Comparison of ENCODE assay signal across 24 cellular contexts in genomic region chr10:70856454-70856853, GRCh38. TPM values are rescaled to one million over a fixed set of nuclear protein-coding genes. Genes with fewer than 3 reads are reported as not detected.
DNase-seq lines count a peak whose midpoint lies in the region; ATAC-seq and TF ChIP-seq lines count a peak whose summit lies in the region.
"Had no signal": no experiment of that assay in that cellular context is flagged by ENCODE, and none has a peak within 500 bp of the region (broad histone marks: within the 10 kb centered on the region; RNA-seq: fewer than 3 reads in every experiment).

No MANE protein-coding gene starts in this region.

- H3K36me3 Mint-ChIP-seq in activated CD4-positive, alpha-beta T cell treated with anti-CD3 and anti-CD28 coated beads for 36 hours (ENCODE audit: low read depth), result peaks cover 49% of the 10 kb centered on the region
- peaks cover 100% of the 10 kb centered on the region for H3K36me3 Mint-ChIP-seq in stimulated activated effector memory CD8-positive, alpha-beta T cell treated with anti-CD3 and anti-CD28 coated beads, Interleukin-12 subunit alpha, Interleukin-12 subunit beta, amount 100 ng/mL, for 72 hours

- H3K27ac Mint-ChIP-seq in activated CD4-positive, alpha-beta T cell treated with anti-CD3 and anti-CD28 coated beads for 36 hours, result peak overlapping the region; percentile 39
- H3K27ac Mint-ChIP-seq in stimulated activated effector memory CD8-positive, alpha-beta T cell treated with anti-CD3 and anti-CD28 coated beads, Interleukin-12 subunit alpha, Interleukin-12 subunit beta, amount 100 ng/mL, for 72 hours, result peak overlapping the region; percentile 44
- H3K27ac Mint-ChIP-seq: stimulated activated memory B cell treated with anti-CD40 and anti-IgM and Interleukin-4, amounts not matched to agents 10 μg/mL and 1 μg/mL and 100 μg/mL, for 72 hours had no signal

- CTCF ChIA-PET in activated CD4-positive, alpha-beta T cell treated with anti-CD3 and anti-CD28 coated beads for 36 hours (lab: Charles Lee), result interaction anchor here (0.7 to 2.0 kb wide), 2 partner anchors 11 to 23 kb away, joined by 3 to 7 read pairs; no protein-coding TSS in a partner anchor

- no peaks in the 10 kb centered on the region for H3K27me3 ChIP-seq in gastroesophageal sphincter
- H3K27me3 ChIP-seq: BLaER1, suprapubic skin had no signal

- no peaks in the 10 kb centered on the region for H3K9me3 Mint-ChIP-seq in activated CD4-positive, alpha-beta T cell treated with anti-CD3 and anti-CD28 coated beads for 36 hours (ENCODE audit: low read depth)
- H3K9me3 Mint-ChIP-seq in stimulated activated effector memory CD8-positive, alpha-beta T cell treated with anti-CD3 and anti-CD28 coated beads, Interleukin-12 subunit alpha, Interleukin-12 subunit beta, amount 100 ng/mL, for 72 hours, result no peaks in the 10 kb centered on the region
- H3K9me3 Mint-ChIP-seq: stimulated activated memory B cell treated with anti-CD40 and anti-IgM and Interleukin-4, amounts not matched to agents 10 μg/mL and 1 μg/mL and 100 μg/mL, for 72 hours had no signal

- intact Hi-C loops in activated CD4-positive, alpha-beta T cell treated with anti-CD3 and anti-CD28 coated beads for 36 hours (cut with DNase I, micrococcal nuclease), result no loop called here

- POLR2A ChIA-PET in activated CD4-positive, alpha-beta T cell treated with anti-CD3 and anti-CD28 coated beads for 36 hours (lab: Charles Lee), result no interaction called here

- WGBS in gastroesophageal sphincter (ENCODE audit: low coverage in 1 of 2), 2 donors, result 50 to 63% methylated on average over 1 to 2 of the region's 2 CpGs

- no peak overlapping the region for H3K4me3 Mint-ChIP-seq in activated CD4-positive, alpha-beta T cell treated with anti-CD3 and anti-CD28 coated beads for 36 hours
- H3K4me3 Mint-ChIP-seq in stimulated activated effector memory CD8-positive, alpha-beta T cell treated with anti-CD3 and anti-CD28 coated beads, Interleukin-12 subunit alpha, Interleukin-12 subunit beta, amount 100 ng/mL, for 72 hours, result no peak overlapping the region
- H3K4me3 Mint-ChIP-seq: stimulated activated memory B cell treated with anti-CD40 and anti-IgM and Interleukin-4, amounts not matched to agents 10 μg/mL and 1 μg/mL and 100 μg/mL, for 72 hours had no signal

- ATAC-seq in activated CD4-positive, alpha-beta T cell treated with anti-CD3 and anti-CD28 coated beads for 36 hours, result no peak
- ATAC-seq in stimulated activated effector memory CD8-positive, alpha-beta T cell treated with anti-CD3 and anti-CD28 coated beads, Interleukin-12 subunit alpha, Interleukin-12 subunit beta, amount 100 ng/mL, for 72 hours, result no peak
- no peak for ATAC-seq in gastroesophageal sphincter
- ATAC-seq: K562; left colon; Right ventricle myocardium inferior; stimulated activated memory B cell treated with anti-CD40 and anti-IgM and Interleukin-4, amounts not matched to agents 10 μg/mL and 1 μg/mL and 100 μg/mL, for 72 hours had no signal

- DNase-seq in activated CD4-positive, alpha-beta T cell treated with anti-CD3 and anti-CD28 coated beads for 36 hours, result no peak
- no peak for DNase-seq in activated CD4-positive, alpha-beta T cell treated with anti-CD3 and anti-CD28 coated beads for 48 hours
- DNase-seq in GM20000 (ENCODE audit: low spot score) (peak; percentile 27), choroid plexus epithelial cell (ENCODE audit: low read depth) (peak; percentile 48), NCI-H1092 treated with DMSO at 0.1 percent for 48 hours (lab: John Stamatoyannopoulos, UW) (no peak), epidermal melanocyte (ENCODE audit: insufficient read length, low spot score) (no peak)
- DNase-seq in stimulated activated effector memory CD8-positive, alpha-beta T cell treated with anti-CD3 and anti-CD28 coated beads, Interleukin-12 subunit alpha, Interleukin-12 subunit beta, amount 100 ng/mL, for 72 hours (ENCODE audit: low spot score in 2 of 2), result no peak
- DNase-seq: activated effector memory CD4-positive, alpha-beta T cell treated with Interleukin-2 at 50 U/mL for 16 hours; Caco-2; EL; GOT3; left colon; mesendoderm; NCI-H1694; NCI-H2227 treated with DMSO at 0.1 percent for 48 hours; NCI-H748 treated with DMSO at 0.1 percent for 48 hours; small intestine; stimulated activated CD4-positive, alpha-beta T cell treated with anti-CD3 and anti-CD28 coated beads, Interleukin-2, amount 100 ng/mL, for 24 hours had no signal

- H3K9me3 ChIP-seq in gastroesophageal sphincter, result no peaks in the 10 kb centered on the region
- H3K9me3 ChIP-seq: Caco-2, suprapubic skin had no signal

- no peak overlapping the region for H3K27ac ChIP-seq in gastroesophageal sphincter
- H3K27ac ChIP-seq: BLaER1, suprapubic skin had no signal

- H3K4me1 ChIP-seq in gastroesophageal sphincter, result no peaks in the 10 kb centered on the region
- H3K4me1 ChIP-seq: BLaER1 had no signal

- H3K4me1 Mint-ChIP-seq in activated CD4-positive, alpha-beta T cell treated with anti-CD3 and anti-CD28 coated beads for 36 hours, result peaks cover 7% of the 10 kb centered on the region
- H3K4me1 Mint-ChIP-seq in stimulated activated effector memory CD8-positive, alpha-beta T cell treated with anti-CD3 and anti-CD28 coated beads, Interleukin-12 subunit alpha, Interleukin-12 subunit beta, amount 100 ng/mL, for 72 hours, result peaks cover 16% of the 10 kb centered on the region
- H3K4me1 Mint-ChIP-seq: stimulated activated memory B cell treated with anti-CD40 and anti-IgM and Interleukin-4, amounts not matched to agents 10 μg/mL and 1 μg/mL and 100 μg/mL, for 72 hours had no signal

- TF ChIP-seq POLR2A in gastroesophageal sphincter (IDR thresholded peaks at IDR 0.05), result no peak

- no peaks in the 10 kb centered on the region for H3K27me3 Mint-ChIP-seq in activated CD4-positive, alpha-beta T cell treated with anti-CD3 and anti-CD28 coated beads for 36 hours
- H3K27me3 Mint-ChIP-seq: stimulated activated memory B cell treated with anti-CD40 and anti-IgM and Interleukin-4, amounts not matched to agents 10 μg/mL and 1 μg/mL and 100 μg/mL, for 72 hours had no signal

- TF ChIP-seq EP300 in gastroesophageal sphincter (IDR thresholded peaks at IDR 0.05), result no peak

- peaks cover 0 to 100% of the 10 kb centered on the region in 2 donors for H3K36me3 ChIP-seq in gastroesophageal sphincter

- H3K4me3 ChIP-seq in choroid plexus epithelial cell (ENCODE audit: low read depth, low read length) (no peak overlapping the region), gastroesophageal sphincter (no peak overlapping the region)
- H3K4me3 ChIP-seq: BLaER1, K562, suprapubic skin had no signal

- no peak for TF ChIP-seq CTCF in GM20000 (IDR thresholded peaks at IDR 0.05; ENCODE audit: extremely low read depth, missing control alignments)
- TF ChIP-seq CTCF in choroid plexus epithelial cell (conservative IDR thresholded peaks at IDR 0.05; ENCODE audit: low read depth, low read length), result no peak
- no peak for TF ChIP-seq CTCF in gastroesophageal sphincter (IDR thresholded peaks at IDR 0.05)

RNA-seq across cellular contexts. Expression of gene PCBD1, which starts 31.9 kb away (rescaled TPM):
- total RNA-seq in activated CD4-positive, alpha-beta T cell treated with anti-CD3 and anti-CD28 coated beads for 36 hours, result 10 to 100 TPM; 40.1 to 47.6 TPM
- total RNA-seq in gastroesophageal sphincter, result 100 to 1,000 TPM in 1 of 4 donors, 10 to 100 TPM in 3; 63.4 to 102 (median 74.0) TPM

RNA-seq across cellular contexts. Expression of gene SGPL1, which starts 40.7 kb away (rescaled TPM):
- 10 to 100 TPM; 33.7 to 48.7 TPM for total RNA-seq in activated CD4-positive, alpha-beta T cell treated with anti-CD3 and anti-CD28 coated beads for 36 hours
- total RNA-seq in gastroesophageal sphincter, result 10 to 100 TPM; 23.0 to 28.1 (median 24.4) TPM

Comparison
In these comparisons a context has a peak if more than half of its experiments do, and no peak if none do; other contexts are left out.
1. DNase-seq: peak in GM20000 (single experiment) and choroid plexus epithelial cell (single experiment); none in activated CD4-positive, alpha-beta T cell treated with anti-CD3 and anti-CD28 coated beads for 36 hours (single experiment), activated CD4-positive, alpha-beta T cell treated with anti-CD3 and anti-CD28 coated beads for 48 hours (single experiment), stimulated activated effector memory CD8-positive, alpha-beta T cell treated with anti-CD3 and anti-CD28 coated beads, Interleukin-12 subunit alpha, Interleukin-12 subunit beta, amount 100 ng/mL, for 72 hours (0 of 2), NCI-H1092 treated with DMSO at 0.1 percent for 48 hours (single experiment) and epidermal melanocyte (single experiment).